In genomic region chr14:64539186-64539552, GRCh38 we compare ENCODE assay signal across 6 cellular contexts. TPM values are rescaled to one million over a fixed set of nuclear protein-coding genes. Genes with fewer than 3 reads are reported as not detected.
DNase-seq lines count a peak whose midpoint lies in the region; ATAC-seq and TF ChIP-seq lines count a peak whose summit lies in the region.

No MANE protein-coding gene starts in this region.

- peak overlapping the region; percentile 68 for H3K4me2 ChIP-seq in OCI-LY3 (ENCODE audit: low read length)

- BruUV-seq in A673 (replicated peaks; lab: Mats Ljungman, UMichigan): no TSS peak

- TF ChIP-seq CTCF in A673 (conservative IDR thresholded peaks at IDR 0.05; ENCODE audit: low read depth, low read length): no peak
- no peak for TF ChIP-seq CTCF in OCI-LY3 (IDR thresholded peaks at IDR 0.05; ENCODE audit: low read depth, low read length)

- CTCF ChIA-PET in A673 (lab: Charles Lee): no interaction called here

- H2AFZ ChIP-seq in OCI-LY3 (ENCODE audit: low read depth, low read length): no peak overlapping the region

- H4K20me1 ChIP-seq in OCI-LY3 (ENCODE audit: insufficient read depth, low read length): no peaks in the 10 kb centered on the region

- no peak overlapping the region for H3K9ac ChIP-seq in OCI-LY3 (ENCODE audit: low read length)
- peak overlapping the region; percentile 88 for H3K9ac ChIP-seq in iPS-18a (ENCODE audit: low read length)

- no peaks in the 10 kb centered on the region for H3K27me3 ChIP-seq in A673 (replicated peaks; ENCODE audit: insufficient read depth, low read depth, low read length, poor library complexity)
- H3K27me3 ChIP-seq in OCI-LY3 (ENCODE audit: low read depth, low read length): no peaks in the 10 kb centered on the region
- no peaks in the 10 kb centered on the region for H3K27me3 ChIP-seq in iPS-18a (ENCODE audit: control insufficient read depth, insufficient read depth, low read length)

- no peak for DNase-seq in A673 (ENCODE audit: low spot score)
- no peak for DNase-seq in effector CD8-positive, alpha-beta T cell (lab: John Stamatoyannopoulos, UW)

- no peaks in the 10 kb centered on the region for H3K79me2 ChIP-seq in OCI-LY3 (ENCODE audit: low read length)

- H3K4me3 ChIP-seq in A673 (ENCODE audit: low read depth, low read length, poor library complexity, severe bottlenecking) (peak overlapping the region; percentile 59), OCI-LY3 (ENCODE audit: low read length) (peak overlapping the region; percentile 89), iPS-18a (ENCODE audit: low read length) (peak overlapping the region; percentile 76)

- H3K9me3 ChIP-seq in A673 (ENCODE audit: low read depth, low read length, poor library complexity, severe bottlenecking) (peaks cover 11% of the 10 kb centered on the region), OCI-LY3 (ENCODE audit: insufficient read depth, low read length) (no peaks in the 10 kb centered on the region), iPS-18a (ENCODE audit: control insufficient read depth, low read depth, low read length) (peaks cover 3% of the 10 kb centered on the region)

- POLR2A ChIA-PET in A673 (lab: Charles Lee; ENCODE audit: low non-redundant PET): no interaction called here

- H3K36me3 ChIP-seq in A673 (ENCODE audit: insufficient read depth, low read length, poor library complexity, severe bottlenecking) (no peaks in the 10 kb centered on the region), OCI-LY3 (replicated peaks; ENCODE audit: low read depth, low read length) (no peaks in the 10 kb centered on the region), iPS-18a (ENCODE audit: control insufficient read depth, low read depth, low read length) (no peaks in the 10 kb centered on the region)

- H3K27ac ChIP-seq in A673 (ENCODE audit: low read depth, low read length, poor library complexity, severe bottlenecking) (peak overlapping the region; percentile 76), OCI-LY3 (ENCODE audit: low read length) (no peak overlapping the region), iPS-18a (ENCODE audit: low read length) (peak overlapping the region; percentile 86)

- H3K4me1 ChIP-seq in A673 (ENCODE audit: insufficient read depth, low read length, poor library complexity, severe bottlenecking) (no peaks in the 10 kb centered on the region), OCI-LY3 (ENCODE audit: low read length) (no peaks in the 10 kb centered on the region), iPS-18a (ENCODE audit: control insufficient read depth, low read depth, low read length) (peaks cover 6% of the 10 kb centered on the region)

- intact Hi-C loops in A673 (cut with micrococcal nuclease; ENCODE audit: unreplicated experiment): no loop called here

- no peak for ATAC-seq in HG02610 (IDR thresholded peaks at IDR 0.05; ENCODE audit: unreplicated experiment)
- no peak for ATAC-seq in HG02623 (IDR thresholded peaks at IDR 0.05; ENCODE audit: unreplicated experiment)

RNA-seq across cellular contexts. Expression of gene HSPA2, which starts 1.4 kb away (rescaled TPM):
- 13.8 and 14.3 TPM in 2 replicates for total RNA-seq in A673 (2021)

RNA-seq across cellular contexts. Expression of gene PPP1R36, which starts 10.6 kb away (rescaled TPM):
- 0.34 and 0.61 TPM in 2 replicates for total RNA-seq in A673 (2021)

RNA-seq across cellular contexts. Expression of gene ZBTB1, which starts 34.6 kb away (rescaled TPM):
- total RNA-seq in A673 (2021): 34.3 and 37.7 TPM in 2 replicates

RNA-seq across cellular contexts. Expression of gene ZBTB25, which starts 35.5 kb away (rescaled TPM):
- total RNA-seq in A673 (2021): 11.3 and 13.5 TPM in 2 replicates
